In genomic region chr7:1040790-1041189, GRCh38 we compare ENCODE assay signal across 10 cellular contexts. TPM values are rescaled to one million over a fixed set of nuclear protein-coding genes. Genes with fewer than 3 reads are reported as not detected.
DNase-seq lines count a peak whose midpoint lies in the region; ATAC-seq and TF ChIP-seq lines count a peak whose summit lies in the region.
"Had no signal": no experiment of that assay in that cellular context is flagged by ENCODE, and none has a peak within 500 bp of the region (broad histone marks: within the 10 kb centered on the region; RNA-seq: fewer than 3 reads in every experiment).

No MANE protein-coding gene starts in this region.

- H3K27me3 Mint-ChIP-seq in glutamatergic neuron (ENCODE audit: unreplicated experiment) = peaks cover 9% of the 10 kb centered on the region

- peak overlapping the region; percentile 94 for H3K27ac Mint-ChIP-seq in glutamatergic neuron (ENCODE audit: unreplicated experiment)

- TF ChIP-seq CTCF in glutamatergic neuron (IDR thresholded peaks at IDR 0.05; ENCODE audit: partially characterized antibody, unreplicated experiment) = no peak

- ATAC-seq in HG03442 (IDR thresholded peaks at IDR 0.05; ENCODE audit: unreplicated experiment) = no peak
- ATAC-seq: stimulated activated naive CD8-positive, alpha-beta T cell treated with anti-CD3 and anti-CD28 coated beads, Interleukin-15, Interleukin-2, amounts not matched to agents 100 U/mL and 50 U/mL, for 24 hours had no signal

- DNase-seq in NCI-H524 (lab: John Stamatoyannopoulos, UW) (peak; percentile 13 to 64), NCI-H524 treated with DMSO at 0.1 percent for 48 hours (lab: John Stamatoyannopoulos, UW) (no peak), SHP77 (lab: John Stamatoyannopoulos, UW) (peak; percentile 70 to 83), glutamatergic neuron (peak; percentile 61), smooth muscle cell of the brain vasculature (ENCODE audit: low read depth, low spot score) (peak; percentile 76), HT-29 (ENCODE audit: low spot score) (no peak), KBM-7 (no peak)
- DNase-seq: activated effector memory CD4-positive, alpha-beta T cell treated with Interleukin-2 at 50 U/mL for 16 hours; stimulated activated naive CD8-positive, alpha-beta T cell treated with anti-CD3 and anti-CD28 coated beads, Interleukin-15, Interleukin-2, amounts not matched to agents 100 U/mL and 50 U/mL, for 24 hours had no signal

- peak overlapping the region; percentile 77 for H3K4me3 Mint-ChIP-seq in glutamatergic neuron (ENCODE audit: unreplicated experiment)

- H3K36me3 Mint-ChIP-seq in glutamatergic neuron (ENCODE audit: unreplicated experiment) = peaks cover 6% of the 10 kb centered on the region

- in situ Hi-C loops in KBM-7 (cut with MboI; ENCODE audit: low pct_unique_long_range_greater_than_20kb, low sequenced_read_pairs) = no loop called here

- H3K4me1 Mint-ChIP-seq in glutamatergic neuron (ENCODE audit: low read depth, unreplicated experiment) = peaks cover 26% of the 10 kb centered on the region

- H3K9me3 Mint-ChIP-seq in glutamatergic neuron (ENCODE audit: unreplicated experiment) = peaks cover 14% of the 10 kb centered on the region

RNA-seq across cellular contexts. Expression of gene GPR146, which starts 3.6 kb away (rescaled TPM):
- total RNA-seq in glutamatergic neuron (ENCODE audit: unreplicated experiment) = 3.1 TPM
- 4.1 and 4.3 TPM in 2 replicates for total RNA-seq in HT-29 (2014; rRNA removed; shearing (Covaris generic))

RNA-seq across cellular contexts. Expression of gene GPER1, which starts 47.1 kb away (rescaled TPM):
- 0.59 TPM for total RNA-seq in glutamatergic neuron (ENCODE audit: unreplicated experiment)
- 2.0 and 2.5 TPM in 2 replicates for total RNA-seq in HT-29 (2014; rRNA removed; shearing (Covaris generic))

RNA-seq across cellular contexts. Expression of gene CYP2W1, which starts 57.8 kb away (rescaled TPM):
- 1.3 TPM for total RNA-seq in glutamatergic neuron (ENCODE audit: unreplicated experiment)
- 1.9 and 3.7 TPM in 2 replicates for total RNA-seq in HT-29 (2014; rRNA removed; shearing (Covaris generic))

Comparison
In these comparisons a context has a peak if more than half of its experiments do, and no peak if none do; other contexts are left out.
1. DNase-seq: peak in NCI-H524 (2 of 2), SHP77 (2 of 2), glutamatergic neuron (single experiment) and smooth muscle cell of the brain vasculature (single experiment); none in NCI-H524 treated with DMSO at 0.1 percent for 48 hours (single experiment), HT-29 (single experiment) and KBM-7 (single experiment).